In genomic region chr6:16204653-16205376, GRCh38 we compare ENCODE assay signal across 12 cellular contexts. TPM values are rescaled to one million over a fixed set of nuclear protein-coding genes. Genes with fewer than 3 reads are reported as not detected.
DNase-seq lines count a peak whose midpoint lies in the region; ATAC-seq, FAIRE-seq and TF ChIP-seq lines count a peak whose summit lies in the region.
"Had no signal": no experiment of that assay in that cellular context is flagged by ENCODE, and none has a peak within 500 bp of the region (broad histone marks: within the 10 kb centered on the region; RNA-seq: fewer than 3 reads in every experiment).

No MANE protein-coding gene starts in this region.

- H3K4me3 ChIP-seq in A673 (ENCODE audit: low read depth, low read length, poor library complexity, severe bottlenecking) (no peak overlapping the region), endodermal cell (ENCODE audit: low read length) (no peak overlapping the region), HepG2 (replicated peaks in 1 of 3; ENCODE audit: insufficient read depth in 1 of 3, low read depth in 2 of 3, low read length in 3 of 3) (no peak overlapping the region), right lobe of liver (no peak overlapping the region)

- BruUV-seq in A673 (replicated peaks; lab: Mats Ljungman, UMichigan): no TSS peak
- no TSS peak for BruUV-seq in HepG2 (replicated peaks; lab: Mats Ljungman, UMichigan)

- H3K27me3 ChIP-seq in A673 (replicated peaks; ENCODE audit: insufficient read depth, low read depth, low read length, poor library complexity): no peaks in the 10 kb centered on the region
- H3K27me3 ChIP-seq in endodermal cell (ENCODE audit: control insufficient read depth, insufficient read depth, low read length, poor library complexity, severe bottlenecking): no peaks in the 10 kb centered on the region
- peaks cover 0 to 12% of the 10 kb centered on the region in 2 experiments; a peak in 3 of 5 replicates for H3K27me3 ChIP-seq in HepG2 (ENCODE audit: control insufficient read depth in 1 of 2, insufficient read depth in 2 of 2, low read length in 2 of 2)
- H3K27me3 ChIP-seq in CD4-positive, alpha-beta T cell (ENCODE audit: control insufficient read depth, insufficient read depth, low read length): peaks cover 8% of the 10 kb centered on the region
- H3K27me3 ChIP-seq in right lobe of liver: no peaks in the 10 kb centered on the region

- DNase-seq in A673 (ENCODE audit: low spot score): no peak
- DNase-seq in endodermal cell: no peak
- no peak for DNase-seq in HepG2 (ENCODE audit: low spot score)
- DNase-seq in CD4-positive, alpha-beta T cell: no peak
- no peak for DNase-seq in NCI-H1092 treated with DMSO at 0.1 percent for 48 hours (lab: John Stamatoyannopoulos, UW)
- DNase-seq in right lobe of liver: no peak
- DNase-seq: activated CD4-positive, alpha-beta T cell treated with anti-CD3 and anti-CD28 coated beads for 48 hours; anterior cingulate cortex had no signal

- no peaks in the 10 kb centered on the region for H4K20me1 ChIP-seq in HepG2 (ENCODE audit: insufficient read depth, low read length)

- TF ChIP-seq CTCF in A673 (conservative IDR thresholded peaks at IDR 0.05; ENCODE audit: low read depth, low read length) (no peak), endodermal cell (conservative IDR thresholded peaks at IDR 0.05) (no peak), HepG2 (CRISPR knock-in tag; IDR thresholded peaks at IDR 0.05) (no peak), right lobe of liver (IDR thresholded peaks at IDR 0.05) (no peak)
- no peak for TF ChIP-seq CTCF in CD4-positive, alpha-beta T cell (IDR thresholded peaks at IDR 0.05)

- in situ Hi-C loops in HepG2 (cut with HindIII; ENCODE audit: extremely low pct_ligation_motif_present, low pct_unique_long_range_greater_than_20kb): no loop called here

- H3K36me3 ChIP-seq in A673 (ENCODE audit: insufficient read depth, low read length, poor library complexity, severe bottlenecking): no peaks in the 10 kb centered on the region
- no peaks in the 10 kb centered on the region for H3K36me3 ChIP-seq in endodermal cell (ENCODE audit: control insufficient read depth, insufficient read depth, low read length)
- H3K36me3 ChIP-seq in HepG2 (replicated peaks in 1 of 2; ENCODE audit: control insufficient read depth in 1 of 2, insufficient read depth in 2 of 2, low read length in 2 of 2): no peaks in the 10 kb centered on the region
- H3K36me3 ChIP-seq in right lobe of liver: no peaks in the 10 kb centered on the region

- no peaks in the 10 kb centered on the region for H3K36me3 Mint-ChIP-seq in endodermal cell (ENCODE audit: low read depth)
- H3K36me3 Mint-ChIP-seq in CD4-positive, alpha-beta T cell (ENCODE audit: low read depth): no peaks in the 10 kb centered on the region

- no peak overlapping the region for H2AFZ ChIP-seq in HepG2 (ENCODE audit: low read length)

- H3K27me3 Mint-ChIP-seq in endodermal cell (ENCODE audit: insufficient read depth): peaks cover 5% of the 10 kb centered on the region
- H3K27me3 Mint-ChIP-seq in CD4-positive, alpha-beta T cell: peaks cover 18% of the 10 kb centered on the region

- no peak overlapping the region for H3K9ac ChIP-seq in endodermal cell (ENCODE audit: extremely low read depth, low read length, poor library complexity, severe bottlenecking)
- H3K9ac ChIP-seq in HepG2 (ENCODE audit: insufficient read depth, low read depth, low read length): no peak overlapping the region

- no peak overlapping the region for H3K4me2 ChIP-seq in HepG2 (ENCODE audit: low read depth, low read length)

- TF ChIP-seq EP300 in HepG2 (IDR thresholded peaks at IDR 0.05; ENCODE audit: low read depth in 2 of 2, low read length in 2 of 2): no peak
- TF ChIP-seq EP300 in HepG2 (CRISPR knock-in tag; IDR thresholded peaks at IDR 0.05; ENCODE audit: borderline replicate concordance): no peak

- no peak overlapping the region for H3K4me3 Mint-ChIP-seq in endodermal cell
- H3K4me3 Mint-ChIP-seq in CD4-positive, alpha-beta T cell: no peak overlapping the region

- peaks cover 8% of the 10 kb centered on the region for H3K4me1 Mint-ChIP-seq in endodermal cell
- H3K4me1 Mint-ChIP-seq in CD4-positive, alpha-beta T cell (ENCODE audit: low read depth): no peaks in the 10 kb centered on the region

- POLR2A ChIA-PET in A673 (lab: Charles Lee; ENCODE audit: low non-redundant PET): no interaction called here
- POLR2A ChIA-PET in HepG2 (lab: Yijun Ruan, JAX): no interaction called here
- POLR2A ChIA-PET in CD4-positive, alpha-beta T cell (lab: Charles Lee): no interaction called here

- H3K27ac Mint-ChIP-seq in endodermal cell: no peak overlapping the region
- H3K27ac Mint-ChIP-seq in CD4-positive, alpha-beta T cell: no peak overlapping the region

- ATAC-seq in GM21423 (IDR thresholded peaks at IDR 0.05; ENCODE audit: unreplicated experiment) (peak; percentile 12), HG03159 (IDR thresholded peaks at IDR 0.05; ENCODE audit: unreplicated experiment) (peak; percentile 11), HepG2 (no peak), right lobe of liver (no peak)
- no peak for ATAC-seq in CD4-positive, alpha-beta T cell (ENCODE audit: poor library complexity)
- ATAC-seq: HCT116 had no signal

- H3K9me3 ChIP-seq in A673 (ENCODE audit: low read depth, low read length, poor library complexity, severe bottlenecking) (no peaks in the 10 kb centered on the region), endodermal cell (ENCODE audit: control insufficient read depth, low read length) (no peaks in the 10 kb centered on the region), HepG2 (ENCODE audit: low read length) (no peaks in the 10 kb centered on the region), right lobe of liver (no peaks in the 10 kb centered on the region)
- no peaks in the 10 kb centered on the region for H3K9me3 ChIP-seq in CD4-positive, alpha-beta T cell (ENCODE audit: control insufficient read depth, low read length)

- H3K4me1 ChIP-seq in A673 (ENCODE audit: insufficient read depth, low read length, poor library complexity, severe bottlenecking): peaks cover 23% of the 10 kb centered on the region
- no peaks in the 10 kb centered on the region for H3K4me1 ChIP-seq in endodermal cell (ENCODE audit: control insufficient read depth, insufficient read depth, low read length)
- H3K4me1 ChIP-seq in HepG2 (ENCODE audit: insufficient read depth, low read length): peaks cover 15% of the 10 kb centered on the region; the same call in 1 of the 2 replicates
- no peaks in the 10 kb centered on the region for H3K4me1 ChIP-seq in right lobe of liver

- no peak for TF ChIP-seq POLR2A in HepG2 (IDR thresholded peaks at IDR 0.05; ENCODE audit: insufficient read depth in 1 of 2, low read depth in 2 of 2, low read length in 2 of 2)
- no peak for TF ChIP-seq POLR2A in right lobe of liver (IDR thresholded peaks at IDR 0.05)

- no peaks in the 10 kb centered on the region for H3K9me3 Mint-ChIP-seq in endodermal cell
- no peaks in the 10 kb centered on the region for H3K9me3 Mint-ChIP-seq in CD4-positive, alpha-beta T cell

- 79 to 93% methylated on average over 5 of the region's 5 CpGs for WGBS in endodermal cell (ENCODE audit: insufficient coverage in 1 of 2, insufficient read length in 1 of 2), 2 experiments
- 31% methylated on average over 5 of the region's 5 CpGs for WGBS in HepG2 (ENCODE audit: low lambda C conversion rate)
- WGBS in right lobe of liver (ENCODE audit: insufficient coverage, low coverage, low lambda C conversion rate, missing lambda C conversion rate): 53% methylated on average over 5 of the region's 5 CpGs

- no peak for FAIRE-seq in HepG2 (lab: Jason Lieb, UNC)
- FAIRE-seq: RCC 7860 had no signal

- H3K27ac ChIP-seq in A673 (ENCODE audit: low read depth, low read length, poor library complexity, severe bottlenecking) (peak overlapping the region; percentile 37), endodermal cell (ENCODE audit: low read depth, low read length) (peak overlapping the region; percentile 85), HepG2 (ENCODE audit: extremely low read length, insufficient read depth, low read length) (no peak overlapping the region), right lobe of liver (no peak overlapping the region)
- no peak overlapping the region for H3K27ac ChIP-seq in CD4-positive, alpha-beta T cell (ENCODE audit: low read depth, low read length)

- no peak for TF ChIP-seq RAD21 in HepG2 (CRISPR knock-in tag; IDR thresholded peaks at IDR 0.05)

- no peaks in the 10 kb centered on the region for H3K79me2 ChIP-seq in HepG2 (ENCODE audit: insufficient read depth, low read length)

- CTCF ChIA-PET in A673 (lab: Charles Lee): interaction anchor here (0.6 to 1.3 kb wide), 4 partner anchors 14 to 550 kb away, joined by 3 to 12 read pairs (median 11); no protein-coding TSS in a partner anchor
- CTCF ChIA-PET in HepG2 (lab: Yijun Ruan, JAX; ENCODE audit: low intra/inter-chr PET ratio, low total read pairs): interaction anchor here (2.7 kb wide), 1 partner anchor 513 kb away, joined by 10 read pairs; no protein-coding TSS in a partner anchor
- CTCF ChIA-PET in CD4-positive, alpha-beta T cell (lab: Charles Lee): interaction anchor here (3.4 kb wide), 1 partner anchor 513 kb away, joined by 20 read pairs; no protein-coding TSS in a partner anchor

- intact Hi-C loops in A673 (cut with micrococcal nuclease; ENCODE audit: unreplicated experiment): no loop called here
- intact Hi-C loops in HepG2 (cut with micrococcal nuclease; ENCODE audit: unreplicated experiment): no loop called here
- intact Hi-C loops in CD4-positive, alpha-beta T cell (cut with DNase I, micrococcal nuclease): no loop called here
- intact Hi-C loops in right lobe of liver (cut with DNase I): no loop called here

RNA-seq across cellular contexts. Expression of gene GMPR, which starts 33.6 kb away (rescaled TPM):
- total RNA-seq in A673 (2021) (0.32 and 0.76 TPM in 2 replicates), endodermal cell (10 to 100 TPM in 1 of 2 donors, 1 to 10 TPM in 1; 4.9 to 20.7 TPM), HepG2 (2016; rRNA removed; fragmentation: Illumina TruSeq; extraction: Trizol) (not detected in 2 replicates), right lobe of liver (1 to 10 TPM; 3.7 to 6.5 (median 4.9) TPM)
- 6.1 TPM for polyA plus RNA-seq in endodermal cell (2013, experiment 1 of 2)
- polyA plus RNA-seq in endodermal cell (2013, experiment 2 of 2): 6.0 TPM
- not detected in 2 replicates for total RNA-seq in HepG2 (2016; cell fraction: cytosol; rRNA removed; fragmentation: Illumina TruSeq; extraction: Trizol; ENCODE audit: low read depth)
- not detected in 2 replicates for total RNA-seq in HepG2 (2016; cell fraction: insoluble cytoplasmic fraction; rRNA removed; fragmentation: Illumina TruSeq; extraction: Trizol)
- total RNA-seq in HepG2 (2016; cell fraction: membrane; rRNA removed; fragmentation: Illumina TruSeq; extraction: Trizol): not detected in 2 replicates
- not detected in 2 replicates for total RNA-seq in HepG2 (2016; cell fraction: nucleus; rRNA removed; fragmentation: Illumina TruSeq; extraction: Trizol)
- not detected in 2 replicates for polyA plus RNA-seq in HepG2 (2011; rRNA removed)
- polyA plus RNA-seq in HepG2 (2011; cell fraction: cytosol; rRNA removed): not detected in 2 replicates
- not detected in 2 replicates for polyA plus RNA-seq in HepG2 (2011; cell fraction: nucleus; rRNA removed)
- polyA plus RNA-seq in HepG2 (2012): 0.20 TPM in 1 of 2 replicates, not detected in the other
- polyA plus RNA-seq in HepG2 (2016; cell fraction: cytosol; fragmentation: Illumina TruSeq; extraction: Trizol; ENCODE audit: low read depth): not detected in 2 replicates
- not detected in 2 replicates for polyA plus RNA-seq in HepG2 (2016; cell fraction: insoluble cytoplasmic fraction; fragmentation: Illumina TruSeq; extraction: Trizol; ENCODE audit: low read depth)
- polyA plus RNA-seq in HepG2 (2016; cell fraction: membrane; fragmentation: Illumina TruSeq; extraction: Trizol; ENCODE audit: low read depth): not detected in 2 replicates
- polyA plus RNA-seq in HepG2 (2016; cell fraction: nucleus; fragmentation: Illumina TruSeq; extraction: Trizol; ENCODE audit: insufficient read depth, low read depth): not detected in 2 replicates
- 0.60 and 1.2 TPM in 2 replicates for polyA minus RNA-seq in HepG2 (2011; rRNA and poly(A)+ RNA removed; ENCODE audit: low replicate concordance)
- polyA minus RNA-seq in HepG2 (2011; cell fraction: cytosol; rRNA and poly(A)+ RNA removed): not detected in 2 replicates
- polyA minus RNA-seq in HepG2 (2011; cell fraction: nucleus; rRNA and poly(A)+ RNA removed): not detected in 2 replicates
- total RNA-seq in CD4-positive, alpha-beta T cell: under 1 TPM; 0.63 to 0.95 TPM

Comparison
In these comparisons a context has a peak if more than half of its experiments do, and no peak if none do; other contexts are left out.
1. H3K27ac ChIP-seq: peak in A673 (single experiment) and endodermal cell (single experiment); none in HepG2 (single experiment), CD4-positive, alpha-beta T cell (single experiment) and right lobe of liver (0 of 3).
2. ATAC-seq: peak in GM21423 (single experiment) and HG03159 (single experiment); none in HepG2 (single experiment), CD4-positive, alpha-beta T cell (single experiment) and right lobe of liver (0 of 4).